In the genomic region with DNA sequence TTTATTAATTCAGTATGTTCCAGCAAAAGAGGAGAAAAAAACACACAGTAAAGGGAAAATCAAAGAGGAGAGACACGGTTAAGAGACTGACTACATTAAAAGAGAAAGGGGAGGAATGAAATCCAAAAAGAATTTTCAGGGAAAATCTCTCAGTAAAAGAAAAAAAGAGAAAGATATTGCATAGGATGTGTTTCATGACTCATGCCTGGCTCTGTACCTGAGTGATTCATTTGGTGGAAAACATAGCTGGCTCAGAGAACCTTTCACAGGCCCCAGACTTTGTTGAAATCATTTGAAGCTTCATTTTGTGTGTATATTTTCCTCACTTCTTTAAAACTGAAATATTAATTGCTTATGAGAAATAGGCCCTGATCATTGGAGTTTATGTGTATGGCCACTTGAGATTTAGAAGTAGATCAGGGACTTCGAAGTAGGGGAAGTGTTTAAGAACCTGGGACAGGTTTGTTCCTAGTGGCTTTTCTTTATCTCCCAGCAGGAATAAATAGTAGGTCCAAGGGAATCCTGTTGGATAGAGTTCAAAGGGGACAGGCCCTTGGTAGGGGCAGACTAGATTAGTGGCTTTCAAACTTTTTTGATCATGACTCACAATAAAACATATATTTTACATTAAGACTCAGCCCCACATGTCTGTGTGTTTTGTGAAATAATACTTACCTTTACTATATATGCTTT, we compare ENCODE assay signal across 1 cellular context.
TF ChIP-seq lines count a peak whose summit lies in the region.

No MANE protein-coding gene starts in this region.

TF ChIP-seq in HCT116, 20 proteins besides CTCF, POLR2A, EP300 and RAD21 (continued from another document):
- TF ChIP-seq, protein P1, sequence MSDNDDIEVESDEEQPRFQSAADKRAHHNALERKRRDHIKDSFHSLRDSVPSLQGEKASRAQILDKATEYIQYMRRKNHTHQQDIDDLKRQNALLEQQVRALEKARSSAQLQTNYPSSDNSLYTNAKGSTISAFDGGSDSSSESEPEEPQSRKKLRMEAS (IDR thresholded peaks at IDR 0.05) = peak; percentile 45
- no peak for TF ChIP-seq ZFX (IDR thresholded peaks at IDR 0.05)
- peak; percentile 83 for TF ChIP-seq JUND (IDR thresholded peaks at IDR 0.05)
- peak; percentile 69 for TF ChIP-seq CEBPB (IDR thresholded peaks at IDR 0.05; ENCODE audit: low read depth)
- TF ChIP-seq, protein P2, sequence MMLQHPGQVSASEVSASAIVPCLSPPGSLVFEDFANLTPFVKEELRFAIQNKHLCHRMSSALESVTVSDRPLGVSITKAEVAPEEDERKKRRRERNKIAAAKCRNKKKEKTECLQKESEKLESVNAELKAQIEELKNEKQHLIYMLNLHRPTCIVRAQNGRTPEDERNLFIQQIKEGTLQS (IDR thresholded peaks at IDR 0.05) = no peak
- peak; percentile 46; the same call in 1 of the 2 replicates for TF ChIP-seq POLR2AphosphoS5 (IDR thresholded peaks at IDR 0.05; ENCODE audit: low read depth, low read length)
